In genomic region chr1:186440584-186440983, GRCh38 we compare ENCODE assay signal across 18 cellular contexts. TPM values are rescaled to one million over a fixed set of nuclear protein-coding genes. Genes with fewer than 3 reads are reported as not detected.
DNase-seq lines count a peak whose midpoint lies in the region; ATAC-seq and TF ChIP-seq lines count a peak whose summit lies in the region.
"Had no signal": no experiment of that assay in that cellular context is flagged by ENCODE, and none has a peak within 500 bp of the region (broad histone marks: within the 10 kb centered on the region; RNA-seq: fewer than 3 reads in every experiment).

No MANE protein-coding gene starts in this region.

- DNase-seq in Caki2 (ENCODE audit: low read depth), result peak; percentile 33
- peak; percentile 49 for DNase-seq in HPDE6-E6E7 (ENCODE audit: extremely low spot score)
- DNase-seq in NT2/D1 (ENCODE audit: low read depth, low spot score), result peak; percentile 3
- DNase-seq in epithelial cell of esophagus (ENCODE audit: low read depth), result peak; percentile 79
- no peak for DNase-seq in DMS114 treated with DMSO at 0.1 percent for 48 hours (lab: John Stamatoyannopoulos, UW; ENCODE audit: unreplicated experiment)
- no peak for DNase-seq in MM.1S
- DNase-seq in NCI-H345 treated with DMSO at 0.1 percent for 48 hours (lab: John Stamatoyannopoulos, UW; ENCODE audit: unreplicated experiment), result no peak
- DNase-seq: activated naive CD4-positive, alpha-beta T cell treated with anti-CD3 and anti-CD28 coated beads, Interleukin-2, amount 50 U/mL, for 16 hours; caudate nucleus; DND-41; erythroblast; lower lobe of right lung; right lobe of liver; stimulated activated CD4-positive, alpha-beta T cell treated with anti-CD3 and anti-CD28 coated beads, Interleukin-4, amount 100 ng/mL, for 1 hour; trophoblast cell had no signal

- no peaks in the 10 kb centered on the region for H4K20me1 ChIP-seq in MM.1S (ENCODE audit: insufficient read depth, low read length)

- ATAC-seq in GM18505 (IDR thresholded peaks at IDR 0.05; ENCODE audit: unreplicated experiment), result no peak
- ATAC-seq: HepG2, lower lobe of right lung, right lobe of liver had no signal

- TF ChIP-seq CTCF in epithelial cell of esophagus (IDR thresholded peaks at IDR 0.05; ENCODE audit: insufficient read depth, low read depth, low read length, missing control alignments) (no peak), MM.1S (IDR thresholded peaks at IDR 0.05; ENCODE audit: low read length) (no peak)

- H2AFZ ChIP-seq in MM.1S (ENCODE audit: low read length), result no peak overlapping the region
- H2AFZ ChIP-seq: neural progenitor cell had no signal

- H3K4me1 ChIP-seq in NT2/D1 (ENCODE audit: insufficient read depth, insufficient read length), result no peaks in the 10 kb centered on the region
- H3K4me1 ChIP-seq in MM.1S (ENCODE audit: low read length), result no peaks in the 10 kb centered on the region
- H3K4me1 ChIP-seq: lower lobe of right lung, neural progenitor cell, right lobe of liver had no signal

- in situ Hi-C loops in Caki2 (cut with HindIII; ENCODE audit: low pct_unique_long_range_greater_than_20kb, low sequenced_read_pairs), result no loop called here

- H3K4me3 ChIP-seq in NT2/D1 (ENCODE audit: insufficient read length, low read depth) (no peak overlapping the region), epithelial cell of esophagus (ENCODE audit: low read length) (no peak overlapping the region), MM.1S (ENCODE audit: low read length) (no peak overlapping the region)
- H3K4me3 ChIP-seq: lower lobe of right lung, neural progenitor cell, right lobe of liver had no signal

- no peaks in the 10 kb centered on the region for H3K9me2 ChIP-seq in MM.1S (replicated peaks; ENCODE audit: insufficient read depth, low read length)

- H3K27me3 ChIP-seq in NT2/D1 (ENCODE audit: insufficient read depth, insufficient read length) (no peaks in the 10 kb centered on the region), MM.1S (replicated peaks; ENCODE audit: insufficient read depth, low read length) (no peaks in the 10 kb centered on the region)
- H3K27me3 ChIP-seq: neural progenitor cell, right lobe of liver had no signal

- no peak overlapping the region for H3K4me2 ChIP-seq in MM.1S (ENCODE audit: low read depth, low read length)
- H3K4me2 ChIP-seq: neural progenitor cell had no signal

- H3K9me3 ChIP-seq in NT2/D1 (ENCODE audit: insufficient read depth, low read length) (no peaks in the 10 kb centered on the region), MM.1S (replicated peaks; ENCODE audit: insufficient read depth, low read length) (no peaks in the 10 kb centered on the region)
- H3K9me3 ChIP-seq: lower lobe of right lung, right lobe of liver had no signal

- H3K36me3 ChIP-seq in NT2/D1 (ENCODE audit: insufficient read depth, insufficient read length, low read length), result no peaks in the 10 kb centered on the region
- no peaks in the 10 kb centered on the region for H3K36me3 ChIP-seq in MM.1S (replicated peaks; ENCODE audit: insufficient read depth, low read length)
- H3K36me3 ChIP-seq: lower lobe of right lung, neural progenitor cell, right lobe of liver had no signal

- H3F3A ChIP-seq in MM.1S (ENCODE audit: insufficient read depth, low read length), result no peaks in the 10 kb centered on the region

- H3K9ac ChIP-seq in NT2/D1 (ENCODE audit: insufficient read length, low read depth), result no peak overlapping the region
- H3K9ac ChIP-seq in MM.1S (ENCODE audit: low read length), result no peak overlapping the region
- H3K9ac ChIP-seq: neural progenitor cell had no signal

- H3K79me2 ChIP-seq in MM.1S (ENCODE audit: low read length), result no peaks in the 10 kb centered on the region

- no peak overlapping the region for H3K27ac ChIP-seq in MM.1S (ENCODE audit: low read length)
- H3K27ac ChIP-seq: lower lobe of right lung, neural progenitor cell, right lobe of liver had no signal

- no peak for TF ChIP-seq POLR2A in GM18505 (IDR thresholded peaks at IDR 0.05; ENCODE audit: borderline replicate concordance, extremely low read depth, insufficient read depth, insufficient read length)

RNA-seq across cellular contexts. Expression of gene PDC, which starts 20.3 kb away (rescaled TPM):
- total RNA-seq in Caki2 (2014; rRNA removed; shearing (Covaris generic); ENCODE audit: low replicate concordance), result not detected in 2 replicates
- total RNA-seq: HepG2, lower lobe of right lung, right lobe of liver had no signal

Comparison
In these comparisons a context has a peak if more than half of its experiments do, and no peak if none do; other contexts are left out.
1. DNase-seq: peak in Caki2 (single experiment), HPDE6-E6E7 (single experiment), NT2/D1 (single experiment) and epithelial cell of esophagus (single experiment); none in DMS114 treated with DMSO at 0.1 percent for 48 hours (single experiment), MM.1S (single experiment) and NCI-H345 treated with DMSO at 0.1 percent for 48 hours (single experiment).